ENCODE assay signal across 17 cellular contexts in genomic region chr19:44107751-44108150, GRCh38. TPM values are rescaled to one million over a fixed set of nuclear protein-coding genes. Genes with fewer than 3 reads are reported as not detected.
DNase-seq lines count a peak whose midpoint lies in the region; ATAC-seq, FAIRE-seq and TF ChIP-seq lines count a peak whose summit lies in the region.
"Had no signal": no experiment of that assay in that cellular context is flagged by ENCODE, and none has a peak within 500 bp of the region (broad histone marks: within the 10 kb centered on the region; RNA-seq: fewer than 3 reads in every experiment).

No MANE protein-coding gene starts in this region.

- no peak overlapping the region for H2AFZ ChIP-seq in K562 (ENCODE audit: low read depth, low read length)

- H2BK120ac ChIP-seq in mesendoderm (ENCODE audit: low read depth, low read length): no peak overlapping the region

- TF ChIP-seq RAD21 in K562 (CRISPR knock-in tag; conservative IDR thresholded peaks at IDR 0.05 in 1 of 2, IDR thresholded peaks at IDR 0.05 in 1 of 2): no peak

- H3K9me3 ChIP-seq in HEK293 (ENCODE audit: control insufficient read depth, insufficient read depth, low read depth, low read length) (peaks cover 58% of the 10 kb centered on the region), K562 (replicated peaks; ENCODE audit: control insufficient read depth, insufficient read depth, low read depth, low read length) (peaks cover 21% of the 10 kb centered on the region)
- H3K9me3 ChIP-seq: Caco-2 had no signal

- H3K36me3 ChIP-seq in HEK293 (ENCODE audit: control insufficient read depth in 2 of 2, insufficient read depth in 1 of 2, low read length in 2 of 2) (peaks cover 61 to 84% of the 10 kb centered on the region in 2 experiments), K562 (ENCODE audit: control insufficient read depth, insufficient read depth, low read length) (peaks cover 16% of the 10 kb centered on the region), mesendoderm (ENCODE audit: control insufficient read depth, insufficient read depth, low read length) (peaks cover 5% of the 10 kb centered on the region)

- H3K27me3 ChIP-seq in K562 (ENCODE audit: control insufficient read depth in 2 of 2, insufficient read depth in 2 of 2, low read length in 2 of 2) (no peaks in the 10 kb centered on the region), mesendoderm (ENCODE audit: insufficient read depth, low read length, poor library complexity) (no peaks in the 10 kb centered on the region)
- H3K27me3 ChIP-seq: BE2C had no signal

- TF ChIP-seq POLR2A in K562 (conservative IDR thresholded peaks at IDR 0.05): no peak

- WGBS in K562 (ENCODE audit: insufficient coverage, low coverage, missing lambda C conversion rate): 12% methylated on average over 3 of the region's 3 CpGs
- no CpG with 5 or more reads among the region's 3 CpGs for WGBS in mesendoderm (ENCODE audit: extremely low coverage, insufficient coverage, low lambda C conversion rate)

- ATAC-seq in K562 (no peak), HG03280 (IDR thresholded peaks at IDR 0.05; ENCODE audit: unreplicated experiment) (no peak)
- no peak for ATAC-seq in activated CD4-positive, CD25-positive, alpha-beta regulatory T cell treated with anti-CD3 and anti-CD28 coated beads, Interleukin-2, amount 50 U/mL, for 24 hours
- ATAC-seq: A549 had no signal

- H3K4me3 ChIP-seq in HEK293 (ENCODE audit: low read depth, low read length) (no peak overlapping the region), K562 (no peak overlapping the region), mesendoderm (ENCODE audit: low read length) (peak overlapping the region; percentile 21)
- H3K4me3 ChIP-seq: A549, HAP-1 had no signal

- H3K18ac ChIP-seq in mesendoderm (ENCODE audit: low read length): no peak overlapping the region

- in situ Hi-C loops in K562 (cut with MboI): no loop called here

- FAIRE-seq in K562 (lab: Jason Lieb, UNC): no peak
- FAIRE-seq: GM12892, H1 had no signal

- H3K4me1 ChIP-seq in HEK293 (ENCODE audit: control insufficient read depth, insufficient read depth, low read length): peaks cover 7% of the 10 kb centered on the region
- H3K4me1 ChIP-seq in K562 (replicated peaks in 1 of 2; ENCODE audit: control insufficient read depth in 2 of 2, insufficient read depth in 2 of 2, low read length in 2 of 2): no peaks in the 10 kb centered on the region; a peak in 2 of 5 replicates
- no peaks in the 10 kb centered on the region for H3K4me1 ChIP-seq in mesendoderm (ENCODE audit: control insufficient read depth, low read depth, low read length)
- H3K4me1 ChIP-seq: A549, BE2C, Caco-2 had no signal

- H3K79me2 ChIP-seq in K562 (ENCODE audit: control insufficient read depth, insufficient read depth, low read length): no peaks in the 10 kb centered on the region
- peaks cover under 1% of the 10 kb centered on the region for H3K79me2 ChIP-seq in mesendoderm (ENCODE audit: control insufficient read depth, insufficient read depth, low read length)

- no peak overlapping the region for H2BK5ac ChIP-seq in mesendoderm (ENCODE audit: low read length)

- H4K20me1 ChIP-seq in K562 (replicated peaks; ENCODE audit: control insufficient read depth, insufficient read depth, low read length): no peaks in the 10 kb centered on the region

- no peaks in the 10 kb centered on the region for H3K9me1 ChIP-seq in K562 (ENCODE audit: control insufficient read depth, insufficient read depth, low read length)

- no peak overlapping the region for H3K9ac ChIP-seq in K562 (ENCODE audit: insufficient read depth in 1 of 2, low read depth in 2 of 2, low read length in 2 of 2)
- H3K9ac ChIP-seq in mesendoderm (ENCODE audit: low read length): no peak overlapping the region

- no peak overlapping the region for H4K8ac ChIP-seq in mesendoderm (ENCODE audit: low read depth, low read length)

- POLR2A ChIA-PET in HEK293 (lab: Yijun Ruan, JAX): interaction anchor here (1.4 kb wide), 1 partner anchor 14 kb away, joined by 5 read pairs; the partner anchor contains the start of gene ZNF224
- POLR2A ChIA-PET in K562 (lab: Yijun Ruan, JAX): interaction anchor here (0.6 to 0.7 kb wide), 2 partner anchors 12 to 770 kb away, joined by 3 read pairs; no protein-coding TSS in a partner anchor

- no peak for TF ChIP-seq EP300 in K562 (IDR thresholded peaks at IDR 0.05; ENCODE audit: low read length)

- no peak overlapping the region for H3K56ac ChIP-seq in mesendoderm (ENCODE audit: low read length)

- no peak overlapping the region for H3K4ac ChIP-seq in mesendoderm (ENCODE audit: low read depth, low read length)

- H3K4me2 ChIP-seq in K562 (ENCODE audit: insufficient read depth, low read length): no peak overlapping the region
- no peak overlapping the region for H3K4me2 ChIP-seq in mesendoderm (ENCODE audit: low read length)
- H3K4me2 ChIP-seq: A549 had no signal

- no peaks in the 10 kb centered on the region for H3K79me1 ChIP-seq in mesendoderm (ENCODE audit: low read length)

- no peak overlapping the region for H4K5ac ChIP-seq in mesendoderm (ENCODE audit: low read length)

- no peak for DNase-seq in K562 (ENCODE audit: extremely low read depth in 1 of 4, low spot score in 3 of 4)
- no peak for DNase-seq in mesendoderm
- no peak for DNase-seq in activated effector memory CD4-positive, alpha-beta T cell treated with Interleukin-2 at 50 U/mL for 16 hours
- DNase-seq: BE2C; Caco-2; CD8-positive, alpha-beta memory T cell; DND-41; GDM1; HFFc6; IMR-90 had no signal

- H3K23ac ChIP-seq in mesendoderm (ENCODE audit: low read length): no peak overlapping the region

- H2BK15ac ChIP-seq in mesendoderm (replicated peaks; ENCODE audit: low read depth): no peak overlapping the region

- no TSS peak for BruUV-seq in K562 (replicated peaks; lab: Mats Ljungman, UMichigan)

- intact Hi-C loops in K562 (cut with micrococcal nuclease): no loop called here

- H2AK5ac ChIP-seq in mesendoderm (ENCODE audit: low read length): no peak overlapping the region

- H3K27ac ChIP-seq in HEK293 (ENCODE audit: extremely low read depth, low read depth, low read length) (no peak overlapping the region), K562 (ENCODE audit: extremely low read depth, low read depth, low read length) (no peak overlapping the region), mesendoderm (ENCODE audit: low read depth, low read length) (no peak overlapping the region)
- H3K27ac ChIP-seq: A549 had no signal

- TF ChIP-seq CTCF in HEK293 (tag by site-specific recombination; IDR thresholded peaks at IDR 0.05) (no peak), K562 (IDR thresholded peaks at IDR 0.05 in 2 of 3, conservative IDR thresholded peaks at IDR 0.05 in 1 of 3; ENCODE audit: insufficient read depth in 2 of 3, low read depth in 1 of 3, low read length in 3 of 3) (no peak)

- CTCF ChIA-PET in HEK293 (lab: Yijun Ruan, JAX) (interaction anchor here (0.6 kb wide), 1 partner anchor 29 kb away, joined by 3 read pairs; no protein-coding TSS in a partner anchor), K562 (lab: Yijun Ruan, JAX; ENCODE audit: low intra/inter-chr PET ratio) (no interaction called here)

RNA-seq across cellular contexts. Expression of gene ZNF225, which starts 5.4 kb away (rescaled TPM):
- total RNA-seq in K562 (2011; cell fraction: chromatin; rRNA removed; ENCODE audit: low replicate concordance): 7.8 and 20.6 TPM in 2 replicates
- total RNA-seq in K562 (2011; cell fraction: nucleolus; rRNA removed): 5.5 and 7.0 TPM in 2 replicates
- 11.1 and 17.1 TPM in 2 replicates for total RNA-seq in K562 (2011; cell fraction: nucleoplasm; rRNA removed)
- total RNA-seq in K562 (2014; rRNA removed) (1.5 and 1.6 TPM in 2 replicates), K562 (2014; rRNA removed; fragmentation: Illumina TruSeq; extraction: Trizol) (3.9 and 5.3 TPM in 2 replicates), K562 (2015; rRNA removed; fragmentation: Illumina TruSeq; extraction: Trizol) (2.1 and 2.7 TPM in 2 replicates), K562 (2021) (2.3 and 4.2 TPM in 2 replicates)
- polyA plus RNA-seq in K562 (2011; rRNA removed) (1.8 and 2.5 TPM in 2 replicates), K562 (2014; fragmentation: Illumina TruSeq; extraction: Trizol) (1.5 and 1.8 TPM in 2 replicates), K562 (2014; fragmentation: Nextera tagmentation; extraction: Ambion mirVana) (1 to 10 TPM; 1.4 to 2.2 TPM), K562 (2014; rRNA removed) (0.84 and 1.9 TPM in 2 replicates)
- polyA plus RNA-seq in K562 (2011; cell fraction: cytosol; rRNA removed): 0.43 and 0.71 TPM in 2 replicates
- polyA plus RNA-seq in K562 (2011; cell fraction: nucleus; rRNA removed): 2.3 and 2.9 TPM in 2 replicates
- 1.2 and 2.0 TPM in 2 replicates for polyA plus RNA-seq in K562 (2012)
- polyA minus RNA-seq in K562 (2011; rRNA and poly(A)+ RNA removed): 6.8 and 7.4 TPM in 2 replicates
- polyA minus RNA-seq in K562 (2011; cell fraction: cytosol; rRNA and poly(A)+ RNA removed): 1.3 and 1.8 TPM in 2 replicates
- polyA minus RNA-seq in K562 (2011; cell fraction: nucleus; rRNA and poly(A)+ RNA removed): 3.8 and 7.2 TPM in 2 replicates
- 1.6 TPM for polyA plus RNA-seq in mesendoderm (2013, experiment 1 of 2)
- polyA plus RNA-seq in mesendoderm (2013, experiment 2 of 2): 1.5 TPM

RNA-seq across cellular contexts. Expression of gene ZNF224, which starts 13.6 kb away (rescaled TPM):
- 29.4 and 65.6 TPM in 2 replicates for total RNA-seq in K562 (2011; cell fraction: chromatin; rRNA removed; ENCODE audit: low replicate concordance)
- total RNA-seq in K562 (2011; cell fraction: nucleolus; rRNA removed): 21.3 and 22.6 TPM in 2 replicates
- total RNA-seq in K562 (2011; cell fraction: nucleoplasm; rRNA removed): 40.9 and 53.3 TPM in 2 replicates
- total RNA-seq in K562 (2014; rRNA removed): 6.5 and 6.9 TPM in 2 replicates
- total RNA-seq in K562 (2014; rRNA removed; fragmentation: Illumina TruSeq; extraction: Trizol): 10.7 and 14.7 TPM in 2 replicates
- 9.2 and 11.2 TPM in 2 replicates for total RNA-seq in K562 (2015; rRNA removed; fragmentation: Illumina TruSeq; extraction: Trizol)
- total RNA-seq in K562 (2021): 7.3 and 10.0 TPM in 2 replicates
- polyA plus RNA-seq in K562 (2011; rRNA removed): 13.8 and 15.6 TPM in 2 replicates
- polyA plus RNA-seq in K562 (2011; cell fraction: cytosol; rRNA removed): 3.6 and 5.5 TPM in 2 replicates
- polyA plus RNA-seq in K562 (2011; cell fraction: nucleus; rRNA removed): 19.2 and 21.7 TPM in 2 replicates
- polyA plus RNA-seq in K562 (2012): 6.2 and 9.3 TPM in 2 replicates
- polyA plus RNA-seq in K562 (2014; fragmentation: Illumina TruSeq; extraction: Trizol): 7.9 and 8.7 TPM in 2 replicates
- polyA plus RNA-seq in K562 (2014; fragmentation: Nextera tagmentation; extraction: Ambion mirVana): 1 to 10 TPM; 4.4 to 7.1 TPM
- polyA plus RNA-seq in K562 (2014; rRNA removed): 9.1 and 12.2 TPM in 2 replicates
- polyA minus RNA-seq in K562 (2011; rRNA and poly(A)+ RNA removed): 17.1 and 18.0 TPM in 2 replicates
- polyA minus RNA-seq in K562 (2011; cell fraction: cytosol; rRNA and poly(A)+ RNA removed): 4.7 and 7.1 TPM in 2 replicates
- 19.7 and 24.9 TPM in 2 replicates for polyA minus RNA-seq in K562 (2011; cell fraction: nucleus; rRNA and poly(A)+ RNA removed)
- 4.7 TPM for polyA plus RNA-seq in mesendoderm (2013, experiment 1 of 2)
- polyA plus RNA-seq in mesendoderm (2013, experiment 2 of 2): 5.0 TPM

RNA-seq across cellular contexts. Expression of gene ZNF234, which starts 33.6 kb away (rescaled TPM):
- 7.9 and 13.7 TPM in 2 replicates for total RNA-seq in K562 (2011; cell fraction: chromatin; rRNA removed; ENCODE audit: low replicate concordance)
- total RNA-seq in K562 (2011; cell fraction: nucleolus; rRNA removed): 8.3 and 9.5 TPM in 2 replicates
- 8.6 and 8.9 TPM in 2 replicates for total RNA-seq in K562 (2011; cell fraction: nucleoplasm; rRNA removed)
- total RNA-seq in K562 (2014; rRNA removed) (0.69 and 0.82 TPM in 2 replicates), K562 (2014; rRNA removed; fragmentation: Illumina TruSeq; extraction: Trizol) (2.7 and 2.9 TPM in 2 replicates), K562 (2015; rRNA removed; fragmentation: Illumina TruSeq; extraction: Trizol) (1.4 and 1.6 TPM in 2 replicates), K562 (2021) (1.6 and 1.9 TPM in 2 replicates)
- polyA plus RNA-seq in K562 (2011; rRNA removed) (1.1 and 1.6 TPM in 2 replicates), K562 (2014; fragmentation: Illumina TruSeq; extraction: Trizol) (1.2 and 1.9 TPM in 2 replicates), K562 (2014; fragmentation: Nextera tagmentation; extraction: Ambion mirVana) (1 to 10 TPM; 1.5 to 1.9 TPM), K562 (2014; rRNA removed) (0.85 and 2.0 TPM in 2 replicates)
- polyA plus RNA-seq in K562 (2011; cell fraction: cytosol; rRNA removed): 0.37 and 0.59 TPM in 2 replicates
- 2.3 and 2.7 TPM in 2 replicates for polyA plus RNA-seq in K562 (2011; cell fraction: nucleus; rRNA removed)
- polyA plus RNA-seq in K562 (2012): 1.0 and 2.0 TPM in 2 replicates
- 2.3 and 3.5 TPM in 2 replicates for polyA minus RNA-seq in K562 (2011; rRNA and poly(A)+ RNA removed)
- 0.38 TPM in 1 of 2 replicates, not detected in the other for polyA minus RNA-seq in K562 (2011; cell fraction: cytosol; rRNA and poly(A)+ RNA removed)
- 3.1 and 5.2 TPM in 2 replicates for polyA minus RNA-seq in K562 (2011; cell fraction: nucleus; rRNA and poly(A)+ RNA removed)
- polyA plus RNA-seq in mesendoderm (2013, experiment 1 of 2): 3.7 TPM
- 3.9 TPM for polyA plus RNA-seq in mesendoderm (2013, experiment 2 of 2)

RNA-seq across cellular contexts. Expression of gene ZNF284, which starts 35.8 kb away (rescaled TPM):
- total RNA-seq in K562 (2011; cell fraction: chromatin; rRNA removed; ENCODE audit: low replicate concordance): 0.19 and 0.23 TPM in 2 replicates
- total RNA-seq in K562 (2011; cell fraction: nucleolus; rRNA removed): 0.13 TPM in 1 of 2 replicates, not detected in the other
- total RNA-seq in K562 (2011; cell fraction: nucleoplasm; rRNA removed): 0.22 and 0.38 TPM in 2 replicates
- total RNA-seq in K562 (2014; rRNA removed) (0.16 and 0.23 TPM in 2 replicates), K562 (2014; rRNA removed; fragmentation: Illumina TruSeq; extraction: Trizol) (0.22 and 0.29 TPM in 2 replicates), K562 (2015; rRNA removed; fragmentation: Illumina TruSeq; extraction: Trizol) (0.18 and 0.19 TPM in 2 replicates), K562 (2021) (0.18 and 0.24 TPM in 2 replicates)
- polyA plus RNA-seq in K562 (2011; rRNA removed) (0.04 and 0.07 TPM in 2 replicates), K562 (2014; fragmentation: Illumina TruSeq; extraction: Trizol) (0.10 and 0.17 TPM in 2 replicates), K562 (2014; fragmentation: Nextera tagmentation; extraction: Ambion mirVana) (under 1 TPM; 0.13 to 0.20 TPM), K562 (2014; rRNA removed) (0.03 and 0.20 TPM in 2 replicates)
- polyA plus RNA-seq in K562 (2011; cell fraction: cytosol; rRNA removed): 0.03 TPM in 2 replicates
- polyA plus RNA-seq in K562 (2011; cell fraction: nucleus; rRNA removed): 0.03 TPM in 2 replicates
- 0.14 and 0.25 TPM in 2 replicates for polyA plus RNA-seq in K562 (2012)
- 0.03 and 0.21 TPM in 2 replicates for polyA minus RNA-seq in K562 (2011; rRNA and poly(A)+ RNA removed)
- not detected in 2 replicates for polyA minus RNA-seq in K562 (2011; cell fraction: cytosol; rRNA and poly(A)+ RNA removed)
- polyA minus RNA-seq in K562 (2011; cell fraction: nucleus; rRNA and poly(A)+ RNA removed): 0.11 TPM in 1 of 2 replicates, not detected in the other
- polyA plus RNA-seq in mesendoderm (2013, experiment 1 of 2): 0.72 TPM
- 0.88 TPM for polyA plus RNA-seq in mesendoderm (2013, experiment 2 of 2)

RNA-seq across cellular contexts. Expression of gene ZNF223, which starts 55.9 kb away (rescaled TPM):
- total RNA-seq in K562 (2011; cell fraction: chromatin; rRNA removed; ENCODE audit: low replicate concordance): 0.44 and 0.70 TPM in 2 replicates
- total RNA-seq in K562 (2011; cell fraction: nucleolus; rRNA removed): 0.83 and 1.2 TPM in 2 replicates
- 0.46 and 0.51 TPM in 2 replicates for total RNA-seq in K562 (2011; cell fraction: nucleoplasm; rRNA removed)
- total RNA-seq in K562 (2014; rRNA removed): 1.2 and 1.3 TPM in 2 replicates
- total RNA-seq in K562 (2014; rRNA removed; fragmentation: Illumina TruSeq; extraction: Trizol): 0.44 and 0.70 TPM in 2 replicates
- 0.54 and 0.57 TPM in 2 replicates for total RNA-seq in K562 (2015; rRNA removed; fragmentation: Illumina TruSeq; extraction: Trizol)
- 0.35 and 0.85 TPM in 2 replicates for total RNA-seq in K562 (2021)
- 0.21 and 0.26 TPM in 2 replicates for polyA plus RNA-seq in K562 (2011; rRNA removed)
- polyA plus RNA-seq in K562 (2011; cell fraction: cytosol; rRNA removed): 0.19 TPM in 1 of 2 replicates, not detected in the other
- polyA plus RNA-seq in K562 (2011; cell fraction: nucleus; rRNA removed): 0.27 and 0.75 TPM in 2 replicates
- 0.60 and 1.6 TPM in 2 replicates for polyA plus RNA-seq in K562 (2012)
- polyA plus RNA-seq in K562 (2014; fragmentation: Illumina TruSeq; extraction: Trizol): 0.71 and 1.1 TPM in 2 replicates
- polyA plus RNA-seq in K562 (2014; fragmentation: Nextera tagmentation; extraction: Ambion mirVana): 1 to 10 TPM; 1.2 to 1.8 TPM
- polyA plus RNA-seq in K562 (2014; rRNA removed): 0.98 and 1.1 TPM in 2 replicates
- polyA minus RNA-seq in K562 (2011; rRNA and poly(A)+ RNA removed): 0.46 and 0.72 TPM in 2 replicates
- not detected in 2 replicates for polyA minus RNA-seq in K562 (2011; cell fraction: cytosol; rRNA and poly(A)+ RNA removed)
- 0.54 TPM in 1 of 2 replicates, not detected in the other for polyA minus RNA-seq in K562 (2011; cell fraction: nucleus; rRNA and poly(A)+ RNA removed)
- polyA plus RNA-seq in mesendoderm (2013, experiment 1 of 2): 3.9 TPM
- polyA plus RNA-seq in mesendoderm (2013, experiment 2 of 2): 3.7 TPM

Comparison
In these comparisons a context has a peak if more than half of its experiments do, and no peak if none do; other contexts are left out.
1. Of the 44 proteins assayed by ChIP-seq in both K562 and HEK293: peak only in K562: none; only in HEK293: SETDB1; in both: none; in neither: 43.